In genomic region chr3:57784089-57784735, GRCh38 we compare ENCODE assay signal across 14 cellular contexts.
"Had no signal": no experiment of that assay in that cellular context is flagged by ENCODE, and none has a peak within 500 bp of the region (broad histone marks: within the 10 kb centered on the region; RNA-seq: fewer than 3 reads in every experiment).

No MANE protein-coding gene starts in this region.

- H3K4me1 ChIP-seq: prostate gland had no signal

- H3K36me3 ChIP-seq: gastroesophageal sphincter, prostate gland had no signal

- H3K9me3 ChIP-seq: gastroesophageal sphincter, prostate gland had no signal

- H3K27me3 ChIP-seq: gastroesophageal sphincter, hepatocyte had no signal

- ATAC-seq: activated naive CD4-positive, alpha-beta T cell treated with anti-CD3 and anti-CD28 coated beads, Interleukin-2, amount 50 U/mL, for 72 hours; activated T-cell treated with anti-CD3 and anti-CD28 coated beads, Interleukin-2, amount 50 U/mL, for 4 hours; gastroesophageal sphincter; sciatic nerve; stimulated activated naive B cell treated with anti-CD40 and anti-IgM and Interleukin-4, amounts not matched to agents 10 μg/mL and 1 μg/mL and 100 μg/mL, for 72 hours had no signal

- H3K4me3 ChIP-seq: gastroesophageal sphincter, hepatocyte, prostate gland had no signal

- H2AFZ ChIP-seq: hepatocyte had no signal

- DNase-seq: activated CD4-positive, alpha-beta memory T cell treated with anti-CD3 and anti-CD28 coated beads for 36 hours; activated effector memory CD4-positive, alpha-beta T cell treated with anti-CD3 and anti-CD28 coated beads, Interleukin-2, amount 50 U/mL, for 16 hours; activated T-cell treated with anti-CD3 and anti-CD28 coated beads, Interleukin-2, amount 50 U/mL, for 4 hours; kidney glomerular epithelial cell; mesenchymal stem cell; stimulated activated CD4-positive, alpha-beta T cell treated with anti-CD3 and anti-CD28 coated beads, Interleukin-2, amount 100 ng/mL, for 24 hours; stimulated activated naive B cell treated with anti-CD40 and anti-IgM and Interleukin-4, amounts not matched to agents 10 μg/mL and 1 μg/mL and 100 μg/mL, for 72 hours; substantia nigra; T-helper 9 cell had no signal

- H3K27ac ChIP-seq: gastroesophageal sphincter, hepatocyte, prostate gland had no signal
